ENCODE assay signal across 16 cellular contexts in genomic region chr4:173860079-173860478, GRCh38.
"Had no signal": no experiment of that assay in that cellular context is flagged by ENCODE, and none has a peak within 500 bp of the region (broad histone marks: within the 10 kb centered on the region; RNA-seq: fewer than 3 reads in every experiment).

No MANE protein-coding gene starts in this region.

- H3K4me3 ChIP-seq: dorsolateral prefrontal cortex, esophagus muscularis mucosa, gastroesophageal sphincter, mucosa of descending colon, sigmoid colon, skin epidermis had no signal

- H3K27me3 ChIP-seq: esophagus muscularis mucosa, gastroesophageal sphincter, sigmoid colon had no signal

- DNase-seq: cortex of kidney; dorsolateral prefrontal cortex; effector memory CD4-positive, alpha-beta T cell; hippocampal formation; left cardiac atrium; mucosa of descending colon; natural killer cell; posterior cingulate gyrus; sigmoid colon; stimulated activated CD4-positive, alpha-beta T cell treated with anti-CD3 and anti-CD28 coated beads, Interleukin-12 subunit alpha, Interleukin-12 subunit beta, amount 100 ng/mL, for 4 hours; stimulated activated naive CD4-positive, alpha-beta T cell; trophoblast cell had no signal

- H3K9me3 ChIP-seq: mucosa of descending colon had no signal

- H3K36me3 ChIP-seq: esophagus muscularis mucosa, gastroesophageal sphincter, sigmoid colon had no signal

- H3K27ac ChIP-seq: dorsolateral prefrontal cortex, epithelial cell of prostate, sigmoid colon, skin epidermis had no signal

- ATAC-seq: gastroesophageal sphincter, mucosa of descending colon, natural killer cell had no signal
